Comparison of ENCODE assay signal across 8 cellular contexts in the genomic region with DNA sequence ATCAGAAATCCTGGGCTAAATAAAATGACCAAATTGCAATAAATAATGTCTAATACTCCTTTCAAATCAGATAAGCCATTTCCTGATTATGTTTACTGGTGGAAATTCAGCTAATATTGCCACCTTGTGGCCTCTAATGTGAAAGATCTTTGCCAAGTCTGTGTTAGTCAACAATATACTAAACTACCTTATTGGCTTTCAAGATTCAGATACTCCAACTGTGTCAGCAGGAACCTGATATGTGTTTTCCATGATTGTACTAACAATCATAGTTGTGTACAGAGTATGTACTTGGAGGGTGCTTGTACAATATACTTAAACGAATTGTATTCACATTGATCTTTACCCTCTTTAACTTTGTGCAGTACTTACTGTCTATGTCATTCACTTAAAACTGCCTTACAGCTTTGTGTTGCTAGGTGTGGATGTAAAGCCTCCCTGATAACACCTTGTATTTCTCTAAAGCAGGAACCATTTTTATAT.
DNase-seq lines count a peak whose midpoint lies in the region; ATAC-seq and TF ChIP-seq lines count a peak whose summit lies in the region.

No MANE protein-coding gene starts in this region.

- no peaks in the 10 kb centered on the region for H3K27me3 ChIP-seq in muscle layer of duodenum (ENCODE audit: low read depth, low read length)

- DNase-seq in natural killer cell (no peak), HCEC 1CT (peak; percentile 52), LHCN-M2 (ENCODE audit: low read depth) (peak; percentile 50), RKO (ENCODE audit: low spot score) (peak; percentile 83), endothelial cell (ENCODE audit: low spot score) (peak; percentile 13)
- DNase-seq in natural killer cell treated with Interleukin-12 subunit alpha and Interleukin-12 subunit beta and Interleukin-15 and Interleukin-18, amount 100 ng/mL, for 72 hours (ENCODE audit: low spot score), result no peak
- no peak for DNase-seq in stimulated activated CD4-positive, alpha-beta T cell treated with anti-CD3 and anti-CD28 coated beads, Interleukin-4, amount 100 ng/mL, for 1 hour

- ATAC-seq in natural killer cell, result peak in 1 of 3 donors; percentile 52
- ATAC-seq in natural killer cell treated with Interleukin-12 subunit alpha and Interleukin-12 subunit beta and Interleukin-15 and Interleukin-18, amount 100 ng/mL, for 72 hours, result no peak

- intact Hi-C loops in natural killer cell (cut with micrococcal nuclease), result loop anchor here (1.0 kb wide), 1 partner anchor 417 kb away; no protein-coding TSS in a partner anchor

- H3K27ac ChIP-seq in muscle layer of duodenum (ENCODE audit: low read length), result peak overlapping the region; percentile 74

- TF ChIP-seq CTCF in natural killer cell (IDR thresholded peaks at IDR 0.05), result peak; percentile 33
- peak; percentile 46 for TF ChIP-seq CTCF in endothelial cell (IDR thresholded peaks at IDR 0.05; ENCODE audit: unreplicated experiment)

- H3K4me1 Mint-ChIP-seq in natural killer cell, result no peaks in the 10 kb centered on the region
- H3K4me1 Mint-ChIP-seq in natural killer cell treated with Interleukin-12 subunit alpha and Interleukin-12 subunit beta and Interleukin-15 and Interleukin-18, amount 100 ng/mL, for 72 hours (ENCODE audit: low read depth in 2 of 2), result no peaks in the 10 kb centered on the region
- H3K4me1 Mint-ChIP-seq in endothelial cell (ENCODE audit: unreplicated experiment), result no peaks in the 10 kb centered on the region

- peaks cover 0 to 3% of the 10 kb centered on the region in 2 donors for H3K4me1 ChIP-seq in muscle layer of duodenum (ENCODE audit: control insufficient read depth in 1 of 2, insufficient read depth in 2 of 2, low read length in 2 of 2)

- H3K9me3 Mint-ChIP-seq in natural killer cell, result no peaks in the 10 kb centered on the region
- no peaks in the 10 kb centered on the region for H3K9me3 Mint-ChIP-seq in natural killer cell treated with Interleukin-12 subunit alpha and Interleukin-12 subunit beta and Interleukin-15 and Interleukin-18, amount 100 ng/mL, for 72 hours
- no peaks in the 10 kb centered on the region for H3K9me3 Mint-ChIP-seq in endothelial cell (ENCODE audit: unreplicated experiment)

- no peak overlapping the region for H3K27ac Mint-ChIP-seq in natural killer cell
- no peak overlapping the region for H3K27ac Mint-ChIP-seq in natural killer cell treated with Interleukin-12 subunit alpha and Interleukin-12 subunit beta and Interleukin-15 and Interleukin-18, amount 100 ng/mL, for 72 hours
- H3K27ac Mint-ChIP-seq in endothelial cell (ENCODE audit: unreplicated experiment), result no peak overlapping the region

- H3K36me3 ChIP-seq in muscle layer of duodenum (ENCODE audit: control insufficient read depth in 1 of 2, insufficient read depth in 2 of 2, low read length in 2 of 2), result no peaks in the 10 kb centered on the region

- H3K27me3 Mint-ChIP-seq in natural killer cell (ENCODE audit: low read depth in 2 of 2), result peaks cover 0 to 3% of the 10 kb centered on the region in 2 donors
- H3K27me3 Mint-ChIP-seq in natural killer cell treated with Interleukin-12 subunit alpha and Interleukin-12 subunit beta and Interleukin-15 and Interleukin-18, amount 100 ng/mL, for 72 hours, result no peaks in the 10 kb centered on the region
- no peaks in the 10 kb centered on the region for H3K27me3 Mint-ChIP-seq in endothelial cell (ENCODE audit: unreplicated experiment)

- H3K4me3 Mint-ChIP-seq in natural killer cell, result no peak overlapping the region
- no peak overlapping the region for H3K4me3 Mint-ChIP-seq in natural killer cell treated with Interleukin-12 subunit alpha and Interleukin-12 subunit beta and Interleukin-15 and Interleukin-18, amount 100 ng/mL, for 72 hours
- H3K4me3 Mint-ChIP-seq in endothelial cell (ENCODE audit: unreplicated experiment), result no peak overlapping the region

- peak overlapping the region in 1 of 2 donors; percentile 8 for H3K4me3 ChIP-seq in muscle layer of duodenum (ENCODE audit: low read depth in 1 of 2, low read length in 2 of 2)

- H3K9me3 ChIP-seq in muscle layer of duodenum (ENCODE audit: control insufficient read depth in 1 of 2, low read length in 2 of 2), result no peaks in the 10 kb centered on the region

- H3K36me3 Mint-ChIP-seq in natural killer cell (no peaks in the 10 kb centered on the region), endothelial cell (ENCODE audit: low read depth, unreplicated experiment) (no peaks in the 10 kb centered on the region)
- no peaks in the 10 kb centered on the region for H3K36me3 Mint-ChIP-seq in natural killer cell treated with Interleukin-12 subunit alpha and Interleukin-12 subunit beta and Interleukin-15 and Interleukin-18, amount 100 ng/mL, for 72 hours

Comparison
In these comparisons a context has a peak if more than half of its experiments do, and no peak if none do; other contexts are left out.
1. DNase-seq: peak in HCEC 1CT (single experiment), LHCN-M2 (single experiment), RKO (single experiment) and endothelial cell (single experiment); none in natural killer cell (single experiment), natural killer cell treated with Interleukin-12 subunit alpha and Interleukin-12 subunit beta and Interleukin-15 and Interleukin-18, amount 100 ng/mL, for 72 hours (single experiment) and stimulated activated CD4-positive, alpha-beta T cell treated with anti-CD3 and anti-CD28 coated beads, Interleukin-4, amount 100 ng/mL, for 1 hour (single experiment).